Comparison of ENCODE assay signal across 28 cellular contexts in genomic region chr1:27241677-27242076, GRCh38.
"Had no signal": no experiment of that assay in that cellular context is flagged by ENCODE, and none has a peak within 500 bp of the region (broad histone marks: within the 10 kb centered on the region; RNA-seq: fewer than 3 reads in every experiment).

No MANE protein-coding gene starts in this region.

- H3K4me1 Mint-ChIP-seq: endodermal cell had no signal

- H3K9me3 Mint-ChIP-seq: dendritic cell treated with granulocyte-macrophage colony-stimulating factor and Interleukin-4, amounts not matched to agents 40 ng/mL and 50 ng/mL, for 4 days; endodermal cell; mesothelial cell of epicardium had no signal

- H3K27ac Mint-ChIP-seq: dendritic cell treated with granulocyte-macrophage colony-stimulating factor and Interleukin-4, amounts not matched to agents 40 ng/mL and 50 ng/mL, for 4 days; endodermal cell; mesothelial cell of epicardium had no signal

- H3K36me3 Mint-ChIP-seq: naive B cell had no signal

- ATAC-seq: foreskin keratinocyte, gastroesophageal sphincter, heart left ventricle, left cardiac atrium, left lung, mucosa of descending colon, sciatic nerve had no signal

- H3K4me2 ChIP-seq: hepatocyte, smooth muscle cell had no signal

- H3K4me3 Mint-ChIP-seq: dendritic cell treated with granulocyte-macrophage colony-stimulating factor and Interleukin-4, amounts not matched to agents 40 ng/mL and 50 ng/mL, for 4 days; endodermal cell; mesothelial cell of epicardium; naive B cell had no signal

- H3K27me3 ChIP-seq: esophagus muscularis mucosa, foreskin keratinocyte, gastroesophageal sphincter, heart left ventricle, hepatocyte, left lung, right atrium auricular region, stomach, thyroid gland, vagina had no signal

- H3K27me3 Mint-ChIP-seq: dendritic cell treated with granulocyte-macrophage colony-stimulating factor and Interleukin-4, amounts not matched to agents 40 ng/mL and 50 ng/mL, for 4 days; naive B cell had no signal

- H3K36me3 ChIP-seq: left lung, prostate gland, right atrium auricular region, thyroid gland, vagina had no signal

- H2AFZ ChIP-seq: hepatocyte had no signal

- DNase-seq: effector CD8-positive, alpha-beta T cell; endodermal cell; foreskin keratinocyte; heart left ventricle; left cardiac atrium; left lung; mesenchymal stem cell; mucosa of descending colon; naive B cell; occipital lobe; stimulated activated CD4-positive, alpha-beta T cell treated with anti-CD3 and anti-CD28 coated beads, Interleukin-12 subunit alpha, Interleukin-12 subunit beta, amount 100 ng/mL, for 4 hours; stimulated activated CD4-positive, alpha-beta T cell treated with anti-CD3 and anti-CD28 coated beads, Interleukin-1b, Interleukin-23, amount 100 ng/mL, for 48 hours; stimulated activated CD4-positive, alpha-beta T cell treated with anti-CD3 and anti-CD28 coated beads, Interleukin-4, amount 100 ng/mL, for 1 hour; stimulated activated CD8-positive, alpha-beta memory T cell treated with anti-CD3 and anti-CD28 coated beads, Interleukin-4, amount 100 ng/mL, for 48 hours; stimulated activated naive CD4-positive, alpha-beta T cell treated with Interleukin-2 at 50 U/mL for 16 hours; stomach; thyroid gland; trophoblast cell had no signal

- H3K9me3 ChIP-seq: esophagus muscularis mucosa, gastroesophageal sphincter, heart left ventricle, left lung, mucosa of descending colon, prostate gland, right atrium auricular region, stomach, thyroid gland, vagina had no signal

- H3K4me3 ChIP-seq: esophagus muscularis mucosa, gastroesophageal sphincter, heart left ventricle, hepatocyte, left lung, mucosa of descending colon, prostate gland, right atrium auricular region, smooth muscle cell, stomach, thyroid gland, vagina had no signal

- H3K4me1 ChIP-seq: foreskin keratinocyte, prostate gland had no signal
